ENCODE assay signal across 8 cellular contexts in genomic region chr7:93092757-93093370, GRCh38. TPM values are rescaled to one million over a fixed set of nuclear protein-coding genes. Genes with fewer than 3 reads are reported as not detected.
A peak's percentile ranks its signal among the peaks of the same experiment; 100 is the strongest.
DNase-seq lines count a peak whose midpoint lies in the region; ATAC-seq, FAIRE-seq and TF ChIP-seq lines count a peak whose summit lies in the region.

No MANE protein-coding gene starts in this region.

- peak; percentile 82 for ATAC-seq in HG02938 (IDR thresholded peaks at IDR 0.05; ENCODE audit: unreplicated experiment)
- ATAC-seq in Right ventricle myocardium inferior, result no peak

- peak; percentile 46 to 64 (median 63) for TF ChIP-seq CTCF in keratinocyte (optimal IDR thresholded peaks at IDR 0.05 in 1 of 3, IDR thresholded peaks at IDR 0.05 in 1 of 3, conservative IDR thresholded peaks at IDR 0.05 in 1 of 3; ENCODE audit: extremely low read depth in 1 of 3, insufficient read depth in 2 of 3, low read length in 3 of 3)

- H4K20me1 ChIP-seq in keratinocyte (ENCODE audit: control insufficient read depth, extremely low read depth, insufficient read depth, low read length), result no peaks in the 10 kb centered on the region

- no peak overlapping the region for H2AFZ ChIP-seq in keratinocyte (ENCODE audit: control insufficient read depth, low read length)

- H3K4me2 ChIP-seq in keratinocyte (ENCODE audit: control insufficient read depth, extremely low read depth, insufficient read depth, low read depth, low read length), result no peak overlapping the region

- dilution Hi-C loops in keratinocyte (cut with MboI; ENCODE audit: extremely low pct_ligation_motif_present, low sequenced_read_pairs), result no loop called here

- H3K36me3 ChIP-seq in keratinocyte (ENCODE audit: control insufficient read depth in 2 of 2, extremely low read depth in 1 of 2, insufficient read depth in 2 of 2, low read length in 2 of 2), result no peaks in the 10 kb centered on the region

- no peaks in the 10 kb centered on the region for H3K79me2 ChIP-seq in keratinocyte (ENCODE audit: control insufficient read depth, insufficient read depth, low read length)

- H3K9me1 ChIP-seq in keratinocyte (ENCODE audit: control insufficient read depth, extremely low read depth, insufficient read depth, low read length), result no peaks in the 10 kb centered on the region

- H3K4me3 ChIP-seq in keratinocyte (ENCODE audit: control insufficient read depth in 2 of 3, extremely low read depth in 1 of 3, insufficient read depth in 2 of 3, low read depth in 1 of 3, low read length in 3 of 3), result no peak overlapping the region

- no peaks in the 10 kb centered on the region for H3K9me3 ChIP-seq in keratinocyte (ENCODE audit: control insufficient read depth, low read depth, low read length)

- no peaks in the 10 kb centered on the region for H3K27me3 ChIP-seq in keratinocyte (ENCODE audit: control insufficient read depth, extremely low read depth, insufficient read depth, low read length)

- intact Hi-C loops in Right ventricle myocardium inferior (cut with DNase I), result no loop called here

- FAIRE-seq in keratinocyte (lab: Jason Lieb, UNC), result peak; percentile 62

- H3K4me1 ChIP-seq in keratinocyte (ENCODE audit: control insufficient read depth, extremely low read depth, insufficient read depth, low read length), result no peaks in the 10 kb centered on the region

- DNase-seq in NCI-H748 (lab: John Stamatoyannopoulos, UW; ENCODE audit: unreplicated experiment) (peak; percentile 18), NCI-H748 treated with DMSO at 0.1 percent for 48 hours (lab: John Stamatoyannopoulos, UW) (no peak), SK-MEL-5 (ENCODE audit: low read depth, low spot score) (peak; percentile 74), keratinocyte (ENCODE audit: low read depth, low spot score) (no peak), Right ventricle myocardium inferior (ENCODE audit: missing footprints) (no peak), nucleus accumbens (lab: John Stamatoyannopoulos, UW) (no peak)
- no peak for DNase-seq in central memory CD4-positive, alpha-beta T cell

- in situ Hi-C loops in SK-MEL-5 (cut with HindIII; ENCODE audit: low pct_unique_long_range_greater_than_20kb, low sequenced_read_pairs), result no loop called here

- H3K9ac ChIP-seq in keratinocyte (ENCODE audit: control insufficient read depth, extremely low read depth, insufficient read depth, low read length), result no peak overlapping the region

- H3K27ac ChIP-seq in keratinocyte (ENCODE audit: control insufficient read depth, insufficient read depth, low read length), result no peak overlapping the region

RNA-seq across cellular contexts. Expression of gene SAMD9, which starts 24.9 kb away (rescaled TPM):
- total RNA-seq in SK-MEL-5 (2014; rRNA removed; shearing (Covaris generic)), result 4.5 and 5.1 TPM in 2 replicates
- polyA plus RNA-seq in SK-MEL-5 (2015; cell fraction: cytosol; rRNA removed), result 1.7 and 2.3 TPM in 2 replicates
- polyA plus RNA-seq in SK-MEL-5 (2015; cell fraction: nucleus; rRNA removed), result 3.3 and 4.3 TPM in 2 replicates
- polyA plus RNA-seq in keratinocyte, result 15.5 to 26.8 TPM (median 22.8 TPM) in 3 replicates
- 15.8 TPM for polyA plus RNA-seq in keratinocyte (2011; ENCODE audit: low read depth)
- polyA plus RNA-seq in keratinocyte (2011; cell fraction: cytosol; rRNA removed), result 8.6 and 25.0 TPM in 2 replicates
- polyA plus RNA-seq in keratinocyte (2011; cell fraction: nucleus; rRNA removed), result 22.0 and 41.5 TPM in 2 replicates
- polyA plus RNA-seq in keratinocyte (2012; ENCODE audit: low replicate concordance), result 10.7 and 19.8 TPM in 2 replicates
- 2.7 to 49.5 TPM (median 30.7 TPM) in 3 replicates for polyA minus RNA-seq in keratinocyte
- 21.5 TPM for polyA minus RNA-seq in keratinocyte (2011; cell fraction: cytosol; rRNA and poly(A)+ RNA removed)
- 41.6 and 69.8 TPM in 2 replicates for polyA minus RNA-seq in keratinocyte (2011; cell fraction: nucleus; rRNA and poly(A)+ RNA removed)
- total RNA-seq in Right ventricle myocardium inferior, result 3.2 TPM

RNA-seq across cellular contexts. Expression of gene SAMD9L, which starts 55.3 kb away (rescaled TPM):
- 2.4 and 3.3 TPM in 2 replicates for total RNA-seq in SK-MEL-5 (2014; rRNA removed; shearing (Covaris generic))
- 1.5 and 2.5 TPM in 2 replicates for polyA plus RNA-seq in SK-MEL-5 (2015; cell fraction: cytosol; rRNA removed)
- polyA plus RNA-seq in SK-MEL-5 (2015; cell fraction: nucleus; rRNA removed), result 10.6 and 11.0 TPM in 2 replicates
- 4.2 to 6.8 TPM (median 6.5 TPM) in 3 replicates for polyA plus RNA-seq in keratinocyte
- polyA plus RNA-seq in keratinocyte (2011; ENCODE audit: low read depth), result 0.92 TPM
- polyA plus RNA-seq in keratinocyte (2011; cell fraction: cytosol; rRNA removed), result 1.8 and 3.9 TPM in 2 replicates
- 8.7 and 10.4 TPM in 2 replicates for polyA plus RNA-seq in keratinocyte (2011; cell fraction: nucleus; rRNA removed)
- 0.13 and 6.4 TPM in 2 replicates for polyA plus RNA-seq in keratinocyte (2012; ENCODE audit: low replicate concordance)
- polyA minus RNA-seq in keratinocyte, result 1.1 to 7.8 TPM (median 3.4 TPM) in 3 replicates
- 5.0 TPM for polyA minus RNA-seq in keratinocyte (2011; cell fraction: cytosol; rRNA and poly(A)+ RNA removed)
- polyA minus RNA-seq in keratinocyte (2011; cell fraction: nucleus; rRNA and poly(A)+ RNA removed), result 4.2 and 10.1 TPM in 2 replicates
- 3.8 TPM for total RNA-seq in Right ventricle myocardium inferior

Comparison
In these comparisons a context has a peak if more than half of its experiments do, and no peak if none do; other contexts are left out.
1. DNase-seq: peak in NCI-H748 (single experiment) and SK-MEL-5 (single experiment); none in NCI-H748 treated with DMSO at 0.1 percent for 48 hours (single experiment), keratinocyte (single experiment), central memory CD4-positive, alpha-beta T cell (single experiment), Right ventricle myocardium inferior (single experiment) and nucleus accumbens (0 of 56).